Comparison of ENCODE assay signal across 9 cellular contexts in genomic region chr1:114153621-114154145, GRCh38. TPM values are rescaled to one million over a fixed set of nuclear protein-coding genes. Genes with fewer than 3 reads are reported as not detected.
DNase-seq lines count a peak whose midpoint lies in the region; ATAC-seq and TF ChIP-seq lines count a peak whose summit lies in the region.
"Had no signal": no experiment of that assay in that cellular context is flagged by ENCODE, and none has a peak within 500 bp of the region (broad histone marks: within the 10 kb centered on the region; RNA-seq: fewer than 3 reads in every experiment).

Gene SYT6, minus strand, starts transcription at chr1:114153869. Its CDS starts 97 bp downstream, at chr1:114153772.

- no peaks in the 10 kb centered on the region for H3K9me3 ChIP-seq in endodermal cell (ENCODE audit: control insufficient read depth, low read length)

- H3K36me3 ChIP-seq in endodermal cell (ENCODE audit: control insufficient read depth, insufficient read depth, low read length): no peaks in the 10 kb centered on the region

- CTCF ChIA-PET in AG04449 (lab: Yijun Ruan, JAX): interaction anchor here (0.7 to 1.7 kb wide), 3 partner anchors 15 to 175 kb away, joined by 3 to 5 read pairs (median 3); no protein-coding TSS in a partner anchor

- peaks cover 99% of the 10 kb centered on the region for H3K27me3 ChIP-seq in endodermal cell (ENCODE audit: control insufficient read depth, insufficient read depth, low read length, poor library complexity, severe bottlenecking)

- 1 to 2% methylated on average over 16 to 50 of the region's 50 CpGs for WGBS in endodermal cell (ENCODE audit: insufficient coverage in 1 of 2, insufficient read length in 1 of 2), 2 experiments

- POLR2A ChIA-PET in AG04449 (lab: Yijun Ruan, JAX): no interaction called here

- H3K4me1 Mint-ChIP-seq in endodermal cell (peaks cover 16% of the 10 kb centered on the region), nephron progenitor cell (peaks cover 52% of the 10 kb centered on the region)

- H3K27ac Mint-ChIP-seq in endodermal cell: no peak within 1 kb of the TSS
- no peak within 1 kb of the TSS for H3K27ac Mint-ChIP-seq in nephron progenitor cell

- no peak for ATAC-seq in GM19455 (IDR thresholded peaks at IDR 0.05; ENCODE audit: unreplicated experiment)

- no peak for TF ChIP-seq CTCF in AG04449 (IDR thresholded peaks at IDR 0.05; ENCODE audit: insufficient read depth, low read length, missing control alignments)
- peak; percentile 43 for TF ChIP-seq CTCF in endodermal cell (conservative IDR thresholded peaks at IDR 0.05)
- no peak for TF ChIP-seq CTCF in nephron progenitor cell (IDR thresholded peaks at IDR 0.05)

- H3K9ac ChIP-seq in endodermal cell (ENCODE audit: extremely low read depth, low read length, poor library complexity, severe bottlenecking): no peak within 1 kb of the TSS

- H3K4me3 ChIP-seq in AG04449 (ENCODE audit: low read depth, low read length): peak within 1 kb of the TSS; percentile 25
- peak within 1 kb of the TSS; percentile 65 for H3K4me3 ChIP-seq in endodermal cell (ENCODE audit: low read length)

- H3K36me3 Mint-ChIP-seq in endodermal cell (ENCODE audit: low read depth) (no peaks in the 10 kb centered on the region), nephron progenitor cell (ENCODE audit: low read depth) (no peaks in the 10 kb centered on the region)

- DNase-seq in AG04449 (ENCODE audit: low read depth, low spot score) (no peak), NCI-H1105 (lab: John Stamatoyannopoulos, UW) (peak; percentile 6), endodermal cell (peak; percentile 76), nephron progenitor cell (peak; percentile 50), SHP77 (lab: John Stamatoyannopoulos, UW) (no peak), SHP77 treated with DMSO at 0.1 percent for 48 hours (lab: John Stamatoyannopoulos, UW) (no peak), 8988T (no peak)
- DNase-seq: kidney glomerular epithelial cell had no signal

- H3K4me3 Mint-ChIP-seq in endodermal cell (peak within 1 kb of the TSS; percentile 65), nephron progenitor cell (peak within 1 kb of the TSS; percentile 78)

- H3K27ac ChIP-seq in endodermal cell (ENCODE audit: low read depth, low read length): no peak within 1 kb of the TSS

- no peaks in the 10 kb centered on the region for H3K9me3 Mint-ChIP-seq in endodermal cell
- no peaks in the 10 kb centered on the region for H3K9me3 Mint-ChIP-seq in nephron progenitor cell

- peaks cover 4% of the 10 kb centered on the region for H3K4me1 ChIP-seq in endodermal cell (ENCODE audit: control insufficient read depth, insufficient read depth, low read length)

- H3K27me3 Mint-ChIP-seq in endodermal cell (ENCODE audit: insufficient read depth): peaks cover 96% of the 10 kb centered on the region
- peaks cover 56% of the 10 kb centered on the region for H3K27me3 Mint-ChIP-seq in nephron progenitor cell (ENCODE audit: low read depth, poor library complexity)

RNA-seq across cellular contexts. Expression of gene SYT6, which starts in this region (rescaled TPM):
- total RNA-seq in endodermal cell: 1 to 10 TPM; 1.3 to 4.4 TPM
- 6.0 TPM for polyA plus RNA-seq in endodermal cell (2013, experiment 1 of 2)
- polyA plus RNA-seq in endodermal cell (2013, experiment 2 of 2): 2.4 TPM

Comparison
In these comparisons a context has a peak if more than half of its experiments do, and no peak if none do; other contexts are left out.
1. DNase-seq: peak in NCI-H1105 (single experiment), endodermal cell (single experiment) and nephron progenitor cell (single experiment); none in AG04449 (single experiment), SHP77 (0 of 2), SHP77 treated with DMSO at 0.1 percent for 48 hours (single experiment) and 8988T (single experiment).